ENCODE assay signal across 15 cellular contexts in genomic region chr19:6352381-6353165, GRCh38. TPM values are rescaled to one million over a fixed set of nuclear protein-coding genes. Genes with fewer than 3 reads are reported as not detected.
DNase-seq lines count a peak whose midpoint lies in the region; ATAC-seq and TF ChIP-seq lines count a peak whose summit lies in the region.
"Had no signal": no experiment of that assay in that cellular context is flagged by ENCODE, and none has a peak within 500 bp of the region (broad histone marks: within the 10 kb centered on the region; RNA-seq: fewer than 3 reads in every experiment).

No MANE protein-coding gene starts in this region.

- dilution Hi-C loops in mammary epithelial cell (cut with HindIII; ENCODE audit: low sequenced_read_pairs) = no loop called here

- no peaks in the 10 kb centered on the region for H3K9me3 ChIP-seq in mammary epithelial cell (replicated peaks; ENCODE audit: insufficient read depth, low read length)
- no peaks in the 10 kb centered on the region for H3K9me3 ChIP-seq in breast epithelium
- H3K9me3 ChIP-seq in prostate gland = no peaks in the 10 kb centered on the region
- no peaks in the 10 kb centered on the region for H3K9me3 ChIP-seq in psoas muscle
- H3K9me3 ChIP-seq: Caco-2 had no signal

- CTCF ChIA-PET in mammary epithelial cell (lab: Charles Lee; ENCODE audit: low non-redundant PET) = no interaction called here

- ATAC-seq in psoas muscle = no peak
- ATAC-seq: GM23338 had no signal

- no peaks in the 10 kb centered on the region for H3K36me3 ChIP-seq in mammary epithelial cell (ENCODE audit: insufficient read depth, low read length)
- H3K36me3 ChIP-seq in breast epithelium = no peaks in the 10 kb centered on the region
- no peaks in the 10 kb centered on the region for H3K36me3 ChIP-seq in prostate gland
- no peaks in the 10 kb centered on the region for H3K36me3 ChIP-seq in psoas muscle (ENCODE audit: insufficient read depth in 1 of 2, low read depth in 1 of 2)

- intact Hi-C loops in mammary epithelial cell (cut with micrococcal nuclease) (loop anchor here (5.0 kb wide), 1 partner anchor 185 kb away; no protein-coding TSS in a partner anchor), breast epithelium (cut with DNase I; ENCODE audit: low total_unique reads) (no loop called here), prostate gland (cut with DNase I) (no loop called here), lower leg skin (cut with DNase I; ENCODE audit: low total_unique reads) (no loop called here), psoas muscle (cut with DNase I) (no loop called here)

- H3K27me3 ChIP-seq in mammary epithelial cell (ENCODE audit: insufficient read depth, low read length) (no peaks in the 10 kb centered on the region), breast epithelium (no peaks in the 10 kb centered on the region), prostate gland (replicated peaks; ENCODE audit: insufficient read depth) (no peaks in the 10 kb centered on the region), psoas muscle (ENCODE audit: insufficient read depth in 3 of 3, low read length in 2 of 3) (peaks cover 0 to 2% (median 0%) of the 10 kb centered on the region in 3 donors)

- DNase-seq in mammary epithelial cell = peak; percentile 14
- no peak for DNase-seq in breast epithelium (ENCODE audit: low spot score in 2 of 2)
- peak; percentile 51 for DNase-seq in epithelial cell of esophagus (ENCODE audit: low read depth)
- DNase-seq in prostate gland (ENCODE audit: low spot score) = peak; percentile 74
- no peak for DNase-seq in lower leg skin (ENCODE audit: low spot score in 2 of 2)
- no peak for DNase-seq in psoas muscle
- DNase-seq: Caco-2; CD8-positive, alpha-beta memory T cell; DMS53; H7 had no signal

- no peaks in the 10 kb centered on the region for H3K79me2 ChIP-seq in mammary epithelial cell (ENCODE audit: insufficient read depth, low read length)

- H4K20me1 ChIP-seq in mammary epithelial cell (ENCODE audit: insufficient read depth, low read length) = no peaks in the 10 kb centered on the region

- no peak overlapping the region for H3K27ac ChIP-seq in mammary epithelial cell (ENCODE audit: insufficient read depth, low read depth, low read length)
- H3K27ac ChIP-seq in breast epithelium = no peak overlapping the region
- peak overlapping the region; percentile 48 to 86 for H3K27ac ChIP-seq in prostate gland
- H3K27ac ChIP-seq in psoas muscle = no peak overlapping the region
- H3K27ac ChIP-seq: 22Rv1 had no signal

- no peak overlapping the region for H3K9ac ChIP-seq in mammary epithelial cell (ENCODE audit: insufficient read depth, low read length)

- H3K4me2 ChIP-seq in mammary epithelial cell (ENCODE audit: insufficient read depth, low read depth, low read length) = no peak overlapping the region
- H3K4me2 ChIP-seq: GM23338 had no signal

- no TSS peak for BruUV-seq in mammary epithelial cell (replicated peaks; lab: Mats Ljungman, UMichigan)

- H3K4me1 ChIP-seq in mammary epithelial cell (ENCODE audit: insufficient read depth, low read length) (no peaks in the 10 kb centered on the region), breast epithelium (no peaks in the 10 kb centered on the region), prostate gland (replicated peaks) (no peaks in the 10 kb centered on the region), psoas muscle (no peaks in the 10 kb centered on the region)
- H3K4me1 ChIP-seq: Caco-2 had no signal

- in situ Hi-C loops in mammary epithelial cell (cut with MboI; ENCODE audit: low sequenced_read_pairs in 2 of 2) = no loop called here

- 76% methylated on average over 2 of the region's 2 CpGs for WGBS in mammary epithelial cell (ENCODE audit: low coverage, missing lambda C conversion rate)
- 69% methylated on average over 2 of the region's 2 CpGs for WGBS in prostate gland
- whole genome bisulfite sequencing in lower leg skin, 2 donors = 76 to 87% methylated on average over 2 of the region's 2 CpGs
- WGBS in psoas muscle, 3 donors = 88 to 94% (median 92%) methylated on average over 2 of the region's 2 CpGs

- TF ChIP-seq POLR2A in breast epithelium (IDR thresholded peaks at IDR 0.05) = no peak
- TF ChIP-seq POLR2A in prostate gland (IDR thresholded peaks at IDR 0.05) = no peak
- TF ChIP-seq POLR2A in lower leg skin (IDR thresholded peaks at IDR 0.05) = no peak

- TF ChIP-seq CTCF in mammary epithelial cell (conservative IDR thresholded peaks at IDR 0.05 in 1 of 2, IDR thresholded peaks at IDR 0.05 in 1 of 2; ENCODE audit: extremely low read depth in 1 of 2, insufficient read depth in 1 of 2, low read depth in 1 of 2, low read length in 2 of 2) (no peak), breast epithelium (IDR thresholded peaks at IDR 0.05) (no peak), epithelial cell of esophagus (IDR thresholded peaks at IDR 0.05; ENCODE audit: insufficient read depth, low read depth, low read length, missing control alignments) (no peak), prostate gland (IDR thresholded peaks at IDR 0.05) (no peak), lower leg skin (IDR thresholded peaks at IDR 0.05) (no peak), psoas muscle (IDR thresholded peaks at IDR 0.05) (no peak)

- H3K4me3 ChIP-seq in mammary epithelial cell (replicated peaks in 1 of 3; ENCODE audit: insufficient read depth in 1 of 3, low read depth in 2 of 3, low read length in 3 of 3) (no peak overlapping the region), breast epithelium (no peak overlapping the region), epithelial cell of esophagus (ENCODE audit: low read length) (no peak overlapping the region), prostate gland (no peak overlapping the region), lower leg skin (ENCODE audit: low read depth, poor library complexity, severe bottlenecking) (no peak overlapping the region), psoas muscle (no peak overlapping the region)
- H3K4me3 ChIP-seq: GM23338 had no signal

- no peak overlapping the region for H2AFZ ChIP-seq in mammary epithelial cell (ENCODE audit: low read depth, low read length)
- H2AFZ ChIP-seq: GM23338 had no signal

RNA-seq across cellular contexts. Expression of gene CLPP, which starts 8.8 kb away (rescaled TPM):
- total RNA-seq in mammary epithelial cell (100 to 1,000 TPM in 1 of 2 donors, 10 to 100 TPM in 1; 35.0 to 100 TPM), breast epithelium (10 to 100 TPM; 72.3 to 96.7 (median 75.8) TPM), prostate gland (10 to 100 TPM; 85.1 to 88.5 TPM), lower leg skin (10 to 100 TPM; 55.1 to 84.8 (median 74.1) TPM), psoas muscle (100 to 1,000 TPM in 3 of 4 donors, 10 to 100 TPM in 1; 82.0 to 121 (median 116) TPM)
- polyA plus RNA-seq in mammary epithelial cell (86.3 TPM), psoas muscle (100 to 1,000 TPM; 101 to 140 (median 121) TPM)
- 33.9 TPM for polyA minus RNA-seq in mammary epithelial cell

RNA-seq across cellular contexts. Expression of gene ACER1, which starts 19.2 kb away (rescaled TPM):
- total RNA-seq in mammary epithelial cell (not detected), breast epithelium (under 1 TPM in 1 of 3 donors, not detected in 2; 0.33 TPM), prostate gland (1 to 10 TPM in 1 of 2 donors, not detected in 1; 5.3 TPM), lower leg skin (100 to 1,000 TPM in 1 of 4 donors, 10 to 100 TPM in 3; 56.9 to 135 (median 86.2) TPM), psoas muscle (not detected)
- polyA plus RNA-seq in mammary epithelial cell (not detected), psoas muscle (not detected)
- polyA minus RNA-seq in mammary epithelial cell = not detected
- total RNA-seq: A673; Caco-2; CD8-positive, alpha-beta memory T cell; GM23338; H7; HT-29 had no signal
- polyA plus RNA-seq: GM23338, IgD-negative memory B cell had no signal

RNA-seq across cellular contexts. Expression of gene ALKBH7, which starts 20.0 kb away (rescaled TPM):
- total RNA-seq in mammary epithelial cell = 10 to 100 TPM; 33.8 to 38.6 TPM
- 15.9 TPM for polyA plus RNA-seq in mammary epithelial cell
- 4.3 TPM for polyA minus RNA-seq in mammary epithelial cell
- total RNA-seq in breast epithelium = 100 to 1,000 TPM in 1 of 3 donors, 10 to 100 TPM in 2; 68.3 to 101 (median 76.7) TPM
- 100 to 1,000 TPM; 101 to 111 TPM for total RNA-seq in prostate gland
- 10 to 100 TPM; 54.5 to 91.1 (median 77.4) TPM for total RNA-seq in lower leg skin
- 100 to 1,000 TPM in 2 of 4 donors, 10 to 100 TPM in 2; 72.3 to 120 (median 96.8) TPM for total RNA-seq in psoas muscle
- 100 to 1,000 TPM in 1 of 3 donors, 10 to 100 TPM in 2; 71.5 to 114 (median 99.5) TPM for polyA plus RNA-seq in psoas muscle

RNA-seq across cellular contexts. Expression of gene PSPN, which starts 23.2 kb away (rescaled TPM):
- total RNA-seq in mammary epithelial cell (under 1 TPM; 0.67 to 0.96 TPM), breast epithelium (under 1 TPM; 0.32 to 0.66 (median 0.59) TPM), prostate gland (1 to 10 TPM; 1.1 to 2.2 TPM), lower leg skin (under 1 TPM; 0.47 to 0.68 (median 0.62) TPM), psoas muscle (1 to 10 TPM in 1 of 4 donors, under 1 TPM in 3; 0.55 to 1.0 (median 0.65) TPM)
- polyA plus RNA-seq in mammary epithelial cell (0.31 TPM), psoas muscle (1 to 10 TPM in 1 of 3 donors, under 1 TPM in 2; 0.34 to 1.3 (median 0.78) TPM)
- polyA minus RNA-seq in mammary epithelial cell = 2.3 TPM

RNA-seq across cellular contexts. Expression of gene GTF2F1, which starts 40.4 kb away (rescaled TPM):
- 10 to 100 TPM; 32.7 to 64.8 TPM for total RNA-seq in mammary epithelial cell
- 56.1 TPM for polyA plus RNA-seq in mammary epithelial cell
- polyA minus RNA-seq in mammary epithelial cell = 26.9 TPM
- 10 to 100 TPM; 46.7 to 51.0 (median 48.5) TPM for total RNA-seq in breast epithelium
- total RNA-seq in prostate gland = 10 to 100 TPM; 70.7 to 82.7 TPM
- total RNA-seq in lower leg skin = 10 to 100 TPM; 33.2 to 59.5 (median 43.1) TPM
- total RNA-seq in psoas muscle = 10 to 100 TPM; 23.7 to 37.0 (median 33.3) TPM
- polyA plus RNA-seq in psoas muscle = 10 to 100 TPM; 33.8 to 60.0 (median 42.8) TPM

Comparison
In these comparisons a context has a peak if more than half of its experiments do, and no peak if none do; other contexts are left out.
1. DNase-seq: peak in mammary epithelial cell (single experiment), epithelial cell of esophagus (single experiment) and prostate gland (single experiment); none in breast epithelium (0 of 2), lower leg skin (0 of 2) and psoas muscle (0 of 2).
2. H3K27ac ChIP-seq: peak in prostate gland (2 of 2); none in mammary epithelial cell (single experiment), breast epithelium (0 of 2) and psoas muscle (single experiment).
3. RNA of gene ACER1, which starts 19.2 kb away (total RNA-seq): 56.9 to 135 TPM in lower leg skin; 5.3 TPM in prostate gland, 0.33 TPM in breast epithelium, not detected in mammary epithelial cell and not detected in psoas muscle; every median in the first group is over 4 times any median in the second.